31 cellular contexts compared by ENCODE assay signal in the genomic region with DNA sequence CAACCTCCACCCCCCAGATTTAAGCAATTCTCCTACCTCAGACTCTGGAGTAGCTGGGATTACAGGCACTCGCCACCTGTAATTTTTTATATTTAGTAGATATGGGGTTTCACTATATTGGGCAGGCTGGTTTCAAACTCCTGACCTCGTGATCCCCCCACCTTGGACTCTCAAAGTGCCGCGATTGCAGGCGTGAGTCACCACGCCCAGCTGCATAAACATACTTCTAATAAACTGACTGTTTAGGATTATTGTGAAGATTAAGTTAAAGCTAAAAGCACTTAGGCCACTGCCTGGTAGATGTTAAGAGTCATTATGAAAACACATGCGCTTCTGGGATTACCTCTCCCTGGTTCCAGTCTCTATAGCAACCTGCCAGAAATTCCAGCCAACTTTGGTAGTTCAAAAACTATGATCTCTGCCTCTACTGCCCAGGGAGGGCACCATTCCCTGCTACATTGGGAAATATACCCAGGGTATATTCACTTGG. TPM values are rescaled to one million over a fixed set of nuclear protein-coding genes. Genes with fewer than 3 reads are reported as not detected.
DNase-seq lines count a peak whose midpoint lies in the region; TF ChIP-seq lines count a peak whose summit lies in the region.
"Had no signal": no experiment of that assay in that cellular context is flagged by ENCODE, and none has a peak within 500 bp of the region (broad histone marks: within the 10 kb centered on the region; RNA-seq: fewer than 3 reads in every experiment).

No MANE protein-coding gene starts in this region.

- no peak for TF ChIP-seq POLR2A in lower leg skin (IDR thresholded peaks at IDR 0.05)

- TF ChIP-seq CTCF in HEK293 (tag by site-specific recombination; IDR thresholded peaks at IDR 0.05) (no peak), fibroblast of villous mesenchyme (IDR thresholded peaks at IDR 0.05; ENCODE audit: insufficient read depth, low read depth, low read length) (no peak), A673 (conservative IDR thresholded peaks at IDR 0.05; ENCODE audit: low read depth, low read length) (no peak), lower leg skin (IDR thresholded peaks at IDR 0.05) (no peak)

- H3K27ac ChIP-seq in HEK293 (ENCODE audit: extremely low read depth, low read depth, low read length) (no peak overlapping the region), A673 (ENCODE audit: low read depth, low read length, poor library complexity, severe bottlenecking) (no peak overlapping the region)
- H3K27ac ChIP-seq: coronary artery, epithelial cell of prostate, left ventricle myocardium inferior, pancreas, right atrium auricular region, thyroid gland, uterus had no signal

- peak; percentile 26 for DNase-seq in Caki2 (ENCODE audit: low read depth)
- peak; percentile 41 for DNase-seq in RPMI7951 (ENCODE audit: low read depth)
- peak; percentile 30 for DNase-seq in fibroblast of villous mesenchyme (ENCODE audit: low read depth)
- no peak for DNase-seq in NCI-H2081 (lab: John Stamatoyannopoulos, UW)
- DNase-seq in NCI-H2196 (lab: John Stamatoyannopoulos, UW; ENCODE audit: unreplicated experiment) = no peak
- no peak for DNase-seq in A673 (ENCODE audit: low spot score)
- no peak for DNase-seq in lower leg skin (ENCODE audit: low spot score in 2 of 2)
- DNase-seq: ACHN; activated B cell treated with CpG ODN at 0.5 μM for 24 hours; activated CD4-positive, alpha-beta T cell treated with anti-CD3 and anti-CD28 coated beads, Interleukin-2, amount 10 ng/mL, durations not matched to agents 7 days and 5 days; activated effector memory CD4-positive, alpha-beta T cell treated with anti-CD3 and anti-CD28 coated beads, Interleukin-2, amount 50 U/mL, for 16 hours; activated T-cell treated with anti-CD3 and anti-CD28 coated beads, Interleukin-2, amount 50 U/mL, for 1 hour; anterior cingulate cortex; CD4-positive, alpha-beta memory T cell; effector CD8-positive, alpha-beta T cell; glutamatergic neuron; H9; left ventricle myocardium inferior; NCI-H1930; NCI-H2227 treated with DMSO at 0.1 percent for 48 hours; NCI-H69; pancreas; stimulated activated CD8-positive, alpha-beta memory T cell treated with anti-CD3 and anti-CD28 coated beads, Interleukin-4, amount 100 ng/mL, for 48 hours; thyroid gland; uterus had no signal

- H3K4me1 ChIP-seq in HEK293 (ENCODE audit: control insufficient read depth, insufficient read depth, low read length) (no peaks in the 10 kb centered on the region), A673 (ENCODE audit: insufficient read depth, low read length, poor library complexity, severe bottlenecking) (no peaks in the 10 kb centered on the region)
- H3K4me1 ChIP-seq: left ventricle myocardium inferior, pancreas, right atrium auricular region, thyroid gland, uterus had no signal

- in situ Hi-C loops in Caki2 (cut with HindIII; ENCODE audit: low pct_unique_long_range_greater_than_20kb, low sequenced_read_pairs) = no loop called here

- H3K4me3 ChIP-seq in HEK293 (ENCODE audit: low read depth, low read length) = no peak overlapping the region
- no peak overlapping the region for H3K4me3 ChIP-seq in fibroblast of villous mesenchyme (ENCODE audit: low read depth, low read length)
- H3K4me3 ChIP-seq in A673 (ENCODE audit: low read depth, low read length, poor library complexity, severe bottlenecking) = no peak overlapping the region
- H3K4me3 ChIP-seq in lower leg skin (ENCODE audit: low read depth, poor library complexity, severe bottlenecking) = no peak overlapping the region
- H3K4me3 ChIP-seq: coronary artery, GM12878, left ventricle myocardium inferior, pancreas, right atrium auricular region, thyroid gland, uterus had no signal

- 68 to 75% methylated on average over 7 of the region's 7 CpGs for WGBS in lower leg skin, 2 donors

- no TSS peak for BruUV-seq in A673 (replicated peaks; lab: Mats Ljungman, UMichigan)

- POLR2A ChIA-PET in HEK293 (lab: Yijun Ruan, JAX) (no interaction called here), A673 (lab: Charles Lee; ENCODE audit: low non-redundant PET) (no interaction called here)

- CTCF ChIA-PET in HEK293 (lab: Yijun Ruan, JAX) = interaction anchor here (0.6 to 1.0 kb wide), 2 partner anchors 16 to 20 kb away, joined by 3 read pairs; no protein-coding TSS in a partner anchor
- CTCF ChIA-PET in A673 (lab: Charles Lee) = no interaction called here

- H3K9me3 ChIP-seq in HEK293 (ENCODE audit: control insufficient read depth, insufficient read depth, low read depth, low read length) = peaks cover 2% of the 10 kb centered on the region
- no peaks in the 10 kb centered on the region for H3K9me3 ChIP-seq in A673 (ENCODE audit: low read depth, low read length, poor library complexity, severe bottlenecking)
- H3K9me3 ChIP-seq: left ventricle myocardium inferior, pancreas, right atrium auricular region, thyroid gland, uterus had no signal

- H3K36me3 ChIP-seq in HEK293 (ENCODE audit: control insufficient read depth in 2 of 2, insufficient read depth in 1 of 2, low read length in 2 of 2) = no peaks in the 10 kb centered on the region
- H3K36me3 ChIP-seq in A673 (ENCODE audit: insufficient read depth, low read length, poor library complexity, severe bottlenecking) = no peaks in the 10 kb centered on the region
- H3K36me3 ChIP-seq: left ventricle myocardium inferior, pancreas, right atrium auricular region, thyroid gland, uterus had no signal

- intact Hi-C loops in A673 (cut with micrococcal nuclease; ENCODE audit: unreplicated experiment) = no loop called here
- intact Hi-C loops in lower leg skin (cut with DNase I; ENCODE audit: low total_unique reads) = no loop called here

- no peaks in the 10 kb centered on the region for H3K27me3 ChIP-seq in A673 (replicated peaks; ENCODE audit: insufficient read depth, low read depth, low read length, poor library complexity)
- H3K27me3 ChIP-seq: right atrium auricular region, thyroid gland, uterus had no signal

TF ChIP-seq in HEK293, 187 proteins besides CTCF, POLR2A, EP300 and RAD21:
- peak; percentile 91 for TF ChIP-seq TCF7L2 (IDR thresholded peaks at IDR 0.05; ENCODE audit: borderline replicate concordance, low read depth, low read length)
- TF ChIP-seq, protein P1, sequence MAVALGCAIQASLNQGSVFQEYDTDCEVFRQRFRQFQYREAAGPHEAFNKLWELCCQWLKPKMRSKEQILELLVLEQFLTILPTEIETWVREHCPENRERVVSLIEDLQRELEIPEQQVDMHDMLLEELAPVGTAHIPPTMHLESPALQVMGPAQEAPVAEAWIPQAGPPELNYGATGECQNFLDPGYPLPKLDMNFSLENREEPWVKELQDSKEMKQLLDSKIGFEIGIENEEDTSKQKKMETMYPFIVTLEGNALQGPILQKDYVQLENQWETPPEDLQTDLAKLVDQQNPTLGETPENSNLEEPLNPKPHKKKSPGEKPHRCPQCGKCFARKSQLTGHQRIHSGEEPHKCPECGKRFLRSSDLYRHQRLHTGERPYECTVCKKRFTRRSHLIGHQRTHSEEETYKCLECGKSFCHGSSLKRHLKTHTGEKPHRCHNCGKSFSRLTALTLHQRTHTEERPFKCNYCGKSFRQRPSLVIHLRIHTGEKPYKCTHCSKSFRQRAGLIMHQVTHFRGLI (tag by site-specific recombination; IDR thresholded peaks at IDR 0.05) = no peak
- TF ChIP-seq, protein P2, sequence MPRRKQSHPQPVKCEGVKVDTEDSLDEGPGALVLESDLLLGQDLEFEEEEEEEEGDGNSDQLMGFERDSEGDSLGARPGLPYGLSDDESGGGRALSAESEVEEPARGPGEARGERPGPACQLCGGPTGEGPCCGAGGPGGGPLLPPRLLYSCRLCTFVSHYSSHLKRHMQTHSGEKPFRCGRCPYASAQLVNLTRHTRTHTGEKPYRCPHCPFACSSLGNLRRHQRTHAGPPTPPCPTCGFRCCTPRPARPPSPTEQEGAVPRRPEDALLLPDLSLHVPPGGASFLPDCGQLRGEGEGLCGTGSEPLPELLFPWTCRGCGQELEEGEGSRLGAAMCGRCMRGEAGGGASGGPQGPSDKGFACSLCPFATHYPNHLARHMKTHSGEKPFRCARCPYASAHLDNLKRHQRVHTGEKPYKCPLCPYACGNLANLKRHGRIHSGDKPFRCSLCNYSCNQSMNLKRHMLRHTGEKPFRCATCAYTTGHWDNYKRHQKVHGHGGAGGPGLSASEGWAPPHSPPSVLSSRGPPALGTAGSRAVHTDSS (tag by site-specific recombination; IDR thresholded peaks at IDR 0.05) = no peak

RNA-seq across cellular contexts. Expression of a gene that starts 30.2 kb away (rescaled TPM):
- total RNA-seq in Caki2 (2014; rRNA removed; shearing (Covaris generic); ENCODE audit: low replicate concordance) = not detected in 2 replicates
- total RNA-seq in RPMI7951 (2014; rRNA removed; shearing (Covaris generic)) = 0.36 and 0.59 TPM in 2 replicates
- 8.1 and 19.4 TPM in 2 replicates for total RNA-seq in fibroblast of villous mesenchyme
- total RNA-seq in A673 (2021) = not detected in 2 replicates
- under 1 TPM in 2 of 4 donors, not detected in 2; 0.12 to 0.58 TPM for total RNA-seq in lower leg skin
- total RNA-seq: activated B cell treated with CpG ODN at 0.5 μM for 24 hours; activated CD4-positive, alpha-beta T cell treated with anti-CD3 and anti-CD28 coated beads, Interleukin-2, amount 10 ng/mL, durations not matched to agents 7 days and 5 days; B cell; CD4-positive, alpha-beta memory T cell had no signal

Comparison
In these comparisons a context has a peak if more than half of its experiments do, and no peak if none do; other contexts are left out.
1. DNase-seq: peak in Caki2 (single experiment), RPMI7951 (single experiment) and fibroblast of villous mesenchyme (single experiment); none in NCI-H2081 (0 of 2), NCI-H2196 (single experiment), A673 (single experiment) and lower leg skin (0 of 2).